In genomic region chr7:51289608-51290370, GRCh38 we compare ENCODE assay signal across 13 cellular contexts. TPM values are rescaled to one million over a fixed set of nuclear protein-coding genes. Genes with fewer than 3 reads are reported as not detected.
A peak's percentile ranks its signal among the peaks of the same experiment; 100 is the strongest.
DNase-seq lines count a peak whose midpoint lies in the region; TF ChIP-seq lines count a peak whose summit lies in the region.
"Had no signal": no experiment of that assay in that cellular context is flagged by ENCODE, and none has a peak within 500 bp of the region (broad histone marks: within the 10 kb centered on the region; RNA-seq: fewer than 3 reads in every experiment).

No MANE protein-coding gene starts in this region.

- no TSS peak for BruUV-seq in Caco-2 (replicated peaks; lab: Mats Ljungman, UMichigan)

- H3K27ac Mint-ChIP-seq in Caco-2 (ENCODE audit: unreplicated experiment) (peak overlapping the region; percentile 60), neural progenitor cell (no peak overlapping the region)
- H3K27ac Mint-ChIP-seq: activated CD4-positive, alpha-beta memory T cell treated with anti-CD3 and anti-CD28 coated beads, Interleukin-2, amount 10 ng/mL, durations not matched to agents 7 days and 5 days; T-helper 2 cell treated with Interferon-gamma antibody and Interleukin-4, amounts not matched to agents 5 μg/mL and 100 μg/mL, for 36 hours had no signal

- H3K9me3 ChIP-seq in Caco-2 (peaks cover 7% of the 10 kb centered on the region; the same call in 1 of the 2 replicates), neural progenitor cell (ENCODE audit: low read depth) (no peaks in the 10 kb centered on the region)

- H2AFZ ChIP-seq in neural progenitor cell (replicated peaks): no peak overlapping the region

- POLR2A ChIA-PET in Caco-2 (lab: Charles Lee): no interaction called here

- peaks cover 53% of the 10 kb centered on the region for H3K79me2 ChIP-seq in neural progenitor cell (ENCODE audit: low read depth)

- H3K36me3 Mint-ChIP-seq in Caco-2 (ENCODE audit: insufficient read depth, unreplicated experiment): peaks cover 16% of the 10 kb centered on the region
- no peaks in the 10 kb centered on the region for H3K36me3 Mint-ChIP-seq in neural progenitor cell

- H3K4me3 Mint-ChIP-seq in Caco-2 (ENCODE audit: unreplicated experiment) (no peak overlapping the region), neural progenitor cell (no peak overlapping the region)
- H3K4me3 Mint-ChIP-seq: activated CD4-positive, alpha-beta memory T cell treated with anti-CD3 and anti-CD28 coated beads, Interleukin-2, amount 10 ng/mL, durations not matched to agents 7 days and 5 days; T-helper 2 cell treated with Interferon-gamma antibody and Interleukin-4, amounts not matched to agents 5 μg/mL and 100 μg/mL, for 36 hours had no signal

- TF ChIP-seq CTCF in Caco-2 (IDR thresholded peaks at IDR 0.05; ENCODE audit: insufficient read depth in 1 of 2, low read depth in 1 of 2, low read length in 1 of 2, severe bottlenecking in 1 of 2, unreplicated experiment in 1 of 2): no peak
- no peak for TF ChIP-seq CTCF in neural progenitor cell (IDR thresholded peaks at IDR 0.05)

- CTCF ChIA-PET in Caco-2 (lab: Charles Lee): no interaction called here

- intact Hi-C loops in Caco-2 (cut with micrococcal nuclease; ENCODE audit: unreplicated experiment): no loop called here

- H3K4me3 ChIP-seq in Caco-2 (ENCODE audit: low read depth, low read length) (no peak overlapping the region), neural progenitor cell (no peak overlapping the region)

- no peaks in the 10 kb centered on the region for H3F3A ChIP-seq in neural progenitor cell (ENCODE audit: low read depth)

- H3K27ac ChIP-seq in neural progenitor cell: no peak overlapping the region

- H3K4me2 ChIP-seq in neural progenitor cell: peak overlapping the region; percentile 13

- H3K4me1 ChIP-seq in Caco-2 (peaks cover 24% of the 10 kb centered on the region), neural progenitor cell (peaks cover 11% of the 10 kb centered on the region)

- DNase-seq in Caco-2 (no peak), NCI-H748 treated with DMSO at 0.1 percent for 48 hours (lab: John Stamatoyannopoulos, UW) (peak; percentile 88), globus pallidus (ENCODE audit: low spot score) (peak; percentile 71), neural progenitor cell (ENCODE audit: low spot score) (no peak), AG08396 (ENCODE audit: low spot score) (no peak), ureter (ENCODE audit: low spot score) (no peak), OCI-M1 (lab: John Stamatoyannopoulos, UW) (no peak), NCI-H1105 treated with DMSO at 0.1 percent for 48 hours (lab: John Stamatoyannopoulos, UW) (no peak)
- DNase-seq: activated CD4-positive, alpha-beta memory T cell treated with anti-CD3 and anti-CD28 coated beads, Interleukin-2, amount 10 ng/mL, durations not matched to agents 7 days and 5 days; activated gamma-delta T cell; erythroblast; stimulated activated CD4-positive, alpha-beta T cell treated with anti-CD3 and anti-CD28 coated beads, Interleukin-2, amount 100 ng/mL, for 24 hours had no signal

- no peak overlapping the region for H3K9ac ChIP-seq in neural progenitor cell

- H3K4me1 Mint-ChIP-seq in Caco-2 (ENCODE audit: low read depth, unreplicated experiment) (peaks cover 29% of the 10 kb centered on the region), neural progenitor cell (peaks cover 2% of the 10 kb centered on the region)
- H3K4me1 Mint-ChIP-seq: activated CD4-positive, alpha-beta memory T cell treated with anti-CD3 and anti-CD28 coated beads, Interleukin-2, amount 10 ng/mL, durations not matched to agents 7 days and 5 days had no signal

- H3K9me3 Mint-ChIP-seq in Caco-2 (ENCODE audit: unreplicated experiment): no peaks in the 10 kb centered on the region
- no peaks in the 10 kb centered on the region for H3K9me3 Mint-ChIP-seq in neural progenitor cell
- H3K9me3 Mint-ChIP-seq: activated CD4-positive, alpha-beta memory T cell treated with anti-CD3 and anti-CD28 coated beads, Interleukin-2, amount 10 ng/mL, durations not matched to agents 7 days and 5 days; T-helper 2 cell treated with Interferon-gamma antibody and Interleukin-4, amounts not matched to agents 5 μg/mL and 100 μg/mL, for 36 hours had no signal

- H3K36me3 ChIP-seq in Caco-2 (ENCODE audit: control insufficient read depth, insufficient read depth, low read length) (no peaks in the 10 kb centered on the region), neural progenitor cell (no peaks in the 10 kb centered on the region)

- H3K27me3 Mint-ChIP-seq in Caco-2 (ENCODE audit: insufficient read depth, unreplicated experiment) (no peaks in the 10 kb centered on the region), neural progenitor cell (ENCODE audit: insufficient read depth, low read depth) (peaks cover 8% of the 10 kb centered on the region)

- H3K27me3 ChIP-seq in Caco-2 (replicated peaks; ENCODE audit: control insufficient read depth, insufficient read depth, low read length) (no peaks in the 10 kb centered on the region), neural progenitor cell (no peaks in the 10 kb centered on the region)

- H4K20me1 ChIP-seq in neural progenitor cell (ENCODE audit: low read depth): no peaks in the 10 kb centered on the region

RNA-seq across cellular contexts. Expression of gene COBL, which starts 26.8 kb away (rescaled TPM):
- total RNA-seq in Caco-2 (2022): 60.6 and 63.6 TPM in 2 replicates
- total RNA-seq in neural progenitor cell (ENCODE audit: low replicate concordance): 5.4 and 6.3 TPM in 2 replicates
- total RNA-seq in ureter: 1.3 TPM
- total RNA-seq: activated CD4-positive, alpha-beta memory T cell treated with anti-CD3 and anti-CD28 coated beads, Interleukin-2, amount 10 ng/mL, durations not matched to agents 7 days and 5 days had no signal

Comparison
In these comparisons a context has a peak if more than half of its experiments do, and no peak if none do; other contexts are left out.
1. DNase-seq: peak in NCI-H748 treated with DMSO at 0.1 percent for 48 hours (single experiment) and globus pallidus (single experiment); none in Caco-2 (0 of 2), neural progenitor cell (single experiment), AG08396 (single experiment), ureter (single experiment), OCI-M1 (single experiment) and NCI-H1105 treated with DMSO at 0.1 percent for 48 hours (single experiment).